In genomic region chr20:50172347-50173013, GRCh38 we compare ENCODE assay signal across 8 cellular contexts. TPM values are rescaled to one million over a fixed set of nuclear protein-coding genes. Genes with fewer than 3 reads are reported as not detected.
DNase-seq lines count a peak whose midpoint lies in the region; ATAC-seq, FAIRE-seq and TF ChIP-seq lines count a peak whose summit lies in the region.

No MANE protein-coding gene starts in this region.

- POLR2A ChIA-PET in HEK293 (lab: Yijun Ruan, JAX) (interaction anchor here (0.6 to 1.2 kb wide), 3 partner anchors 16 to 618 kb away, joined by 3 to 5 read pairs (median 3); no protein-coding TSS in a partner anchor), WTC11 (lab: Charles Lee) (interaction anchor here (0.9 to 1.3 kb wide), 5 partner anchors 18 to 59 kb away, joined by 3 to 6 read pairs (median 4); partner anchors contain the start of genes CEBPB and PEDS1)

- peak; percentile 96 for ATAC-seq in WTC11
- ATAC-seq in Right ventricle myocardium inferior: peak; percentile 95

- TF ChIP-seq CTCF in HEK293 (tag by site-specific recombination; IDR thresholded peaks at IDR 0.05) (no peak), WTC11 (IDR thresholded peaks at IDR 0.05) (no peak)

- H3K27ac Mint-ChIP-seq in WTC11: peak overlapping the region; percentile 86

- peak overlapping the region; percentile 71 for H3K27ac ChIP-seq in HEK293 (ENCODE audit: extremely low read depth, low read depth, low read length)

- H3K4me3 Mint-ChIP-seq in WTC11: peak overlapping the region; percentile 61

- FAIRE-seq in GM12891 (lab: Jason Lieb, UNC): no peak

- CTCF ChIA-PET in HEK293 (lab: Yijun Ruan, JAX): interaction anchor here (0.6 to 8.2 kb wide), 6 partner anchors 19 to 596 kb away, joined by 3 to 94 read pairs (median 4); partner anchors contain the start of gene PEDS1
- CTCF ChIA-PET in WTC11 (lab: Charles Lee): interaction anchor here (0.6 to 8.9 kb wide), 17 partner anchors 13 to 305 kb away, joined by 3 to 146 read pairs (median 5); partner anchors contain the start of gene PEDS1

- no peak for TF ChIP-seq POLR2A in GM12891 (IDR thresholded peaks at IDR 0.05; ENCODE audit: low read depth, low read length)

- peak overlapping the region; percentile 46 for H3K4me3 ChIP-seq in HEK293 (ENCODE audit: low read depth, low read length)

- no peaks in the 10 kb centered on the region; the same call in 1 of the 2 replicates for H3K36me3 Mint-ChIP-seq in WTC11

- no peaks in the 10 kb centered on the region for H3K4me1 ChIP-seq in HEK293 (ENCODE audit: control insufficient read depth, insufficient read depth, low read length)

- H3K9me3 ChIP-seq in HEK293 (ENCODE audit: control insufficient read depth, insufficient read depth, low read depth, low read length): no peaks in the 10 kb centered on the region

- intact Hi-C loops in Right ventricle myocardium inferior (cut with DNase I): no loop called here

- DNase-seq in WTC11 (ENCODE audit: low spot score): peak; percentile 93
- DNase-seq in Right ventricle myocardium inferior (ENCODE audit: missing footprints): peak; percentile 96
- DNase-seq in occipital lobe (lab: John Stamatoyannopoulos, UW): peak; percentile 16
- no peak for DNase-seq in inferior parietal cortex (ENCODE audit: extremely low spot score)
- DNase-seq in GM12891 (ENCODE audit: insufficient read length, low spot score): no peak
- DNase-seq in activated CD4-positive, alpha-beta T cell treated with anti-CD3 and anti-CD28 coated beads for 1 hour: no peak
- no peak for DNase-seq in activated naive CD4-positive, alpha-beta T cell (lab: John Stamatoyannopoulos, UW)

- peaks cover 4% of the 10 kb centered on the region for H3K9me3 Mint-ChIP-seq in WTC11

- no peaks in the 10 kb centered on the region; the same call in 1 of the 2 replicates for H3K27me3 Mint-ChIP-seq in WTC11 (ENCODE audit: low read depth)

- no peaks in the 10 kb centered on the region; a peak in 1 of 3 replicates for H3K36me3 ChIP-seq in HEK293 (ENCODE audit: control insufficient read depth in 2 of 2, insufficient read depth in 1 of 2, low read length in 2 of 2)

- peaks cover 20% of the 10 kb centered on the region for H3K4me1 Mint-ChIP-seq in WTC11

TF ChIP-seq in HEK293, 187 proteins besides CTCF, POLR2A, EP300 and RAD21 (continues in another document):
- TF ChIP-seq ZNF707 (tag by site-specific recombination; IDR thresholded peaks at IDR 0.05) (no peak), SP3 (tag by site-specific recombination; IDR thresholded peaks at IDR 0.05) (peak; percentile 73), ZXDB (tag by site-specific recombination; IDR thresholded peaks at IDR 0.05) (peak; percentile 79), ZFHX2 (tag by site-specific recombination; conservative IDR thresholded peaks at IDR 0.05) (peak; percentile 31; the same call in 1 of the 2 replicates), ZNF777 (tag by site-specific recombination; IDR thresholded peaks at IDR 0.05; ENCODE audit: borderline replicate concordance) (no peak), PATZ1 (tag by site-specific recombination; IDR thresholded peaks at IDR 0.05) (peak; percentile 84), ZNF560 (tag by site-specific recombination; IDR thresholded peaks at IDR 0.05; ENCODE audit: borderline replicate concordance) (no peak), ZNF19 (tag by site-specific recombination; IDR thresholded peaks at IDR 0.05; ENCODE audit: low read depth) (no peak), ZNF76 (tag by site-specific recombination; IDR thresholded peaks at IDR 0.05; ENCODE audit: borderline replicate concordance, low read depth) (peak; percentile 22; the same call in 1 of the 2 replicates)

TF ChIP-seq in WTC11, 78 proteins besides CTCF, POLR2A, EP300 and RAD21 (continues in another document):
- TF ChIP-seq MAX (CRISPR knock-in tag; IDR thresholded peaks at IDR 0.05): peak; percentile 28; the same call in 1 of the 2 replicates
- peak; percentile 57; the same call in 1 of the 2 replicates for TF ChIP-seq NFYB (CRISPR knock-in tag; conservative IDR thresholded peaks at IDR 0.05; ENCODE audit: low read depth)
- TF ChIP-seq ZNF219 (CRISPR knock-in tag; IDR thresholded peaks at IDR 0.05; ENCODE audit: borderline replicate concordance): no peak
- peak; percentile 35; the same call in 1 of the 2 replicates for TF ChIP-seq USF2 (CRISPR knock-in tag; IDR thresholded peaks at IDR 0.05)
- no peak for TF ChIP-seq ZBTB43 (CRISPR knock-in tag; IDR thresholded peaks at IDR 0.05)
- TF ChIP-seq TEAD1 (CRISPR knock-in tag; IDR thresholded peaks at IDR 0.05): 0 out of 2 replicates have a peak, but pooled peaks have one; percentile 17
- TF ChIP-seq TP53 (CRISPR knock-in tag; IDR thresholded peaks at IDR 0.05): no peak
- TF ChIP-seq SOX15 (CRISPR knock-in tag; IDR thresholded peaks at IDR 0.05): no peak
- TF ChIP-seq FOXP1 (CRISPR knock-in tag; IDR thresholded peaks at IDR 0.05; ENCODE audit: borderline replicate concordance): peak; percentile 18; the same call in 1 of the 2 replicates

TF ChIP-seq in GM12891, 5 proteins besides CTCF, POLR2A, EP300 and RAD21:
- TF ChIP-seq POU2F2 (IDR thresholded peaks at IDR 0.05; ENCODE audit: low read depth, low read length) (no peak), TAF1 (IDR thresholded peaks at IDR 0.05; ENCODE audit: low read depth, low read length) (no peak), PAX5 (IDR thresholded peaks at IDR 0.05; ENCODE audit: insufficient read depth, low read length, severe bottlenecking) (no peak), POLR2AphosphoS5 (IDR thresholded peaks at IDR 0.05; ENCODE audit: low read depth, low read length) (no peak), SPI1 (IDR thresholded peaks at IDR 0.05; ENCODE audit: low read depth, low read length) (no peak)

RNA-seq across cellular contexts. Expression of gene CEBPB, which starts 18.1 kb away (rescaled TPM):
- 23.5 to 29.1 TPM (median 25.6 TPM) in 3 replicates for total RNA-seq in WTC11 (2021)
- 62.4 TPM for total RNA-seq in Right ventricle myocardium inferior
- 0.78 TPM for total RNA-seq in occipital lobe
- 0.60 TPM for polyA plus RNA-seq in GM12891 (2012; ENCODE audit: low read depth, missing spikeins)

RNA-seq across cellular contexts. Expression of gene PEDS1, which starts 19.0 kb away (rescaled TPM):
- total RNA-seq in WTC11 (2021) (35.0 to 36.7 TPM (median 35.6 TPM) in 3 replicates), Right ventricle myocardium inferior (31.2 TPM), occipital lobe (10.0 TPM)
- 10.1 TPM for polyA plus RNA-seq in GM12891 (2012; ENCODE audit: low read depth, missing spikeins)

RNA-seq across cellular contexts. Expression of gene UBE2V1, which starts 59.5 kb away (rescaled TPM):
- total RNA-seq in WTC11 (2021): 132 to 146 TPM (median 144 TPM) in 3 replicates
- total RNA-seq in Right ventricle myocardium inferior: 74.3 TPM
- total RNA-seq in occipital lobe: 30.1 TPM
- polyA plus RNA-seq in GM12891 (2012; ENCODE audit: low read depth, missing spikeins): 104 TPM

Comparison
In these comparisons a context has a peak if more than half of its experiments do, and no peak if none do; other contexts are left out.
1. DNase-seq: peak in WTC11 (single experiment), Right ventricle myocardium inferior (single experiment) and occipital lobe (single experiment); none in inferior parietal cortex (single experiment), GM12891 (single experiment), activated CD4-positive, alpha-beta T cell treated with anti-CD3 and anti-CD28 coated beads for 1 hour (single experiment) and activated naive CD4-positive, alpha-beta T cell (0 of 4).
2. RNA of gene CEBPB, which starts 18.1 kb away (total RNA-seq): 62.4 TPM in Right ventricle myocardium inferior (single experiment) and 23.5 to 29.1 TPM in WTC11; 0.78 TPM in occipital lobe (single experiment); every median in the first group is over 10 times any median in the second.
3. Of the 8 proteins assayed by ChIP-seq in both HEK293 and WTC11: peak only in HEK293: ZBTB21; only in WTC11: ZNF423; in both: none; in neither: 6.